9 cellular contexts compared by ENCODE assay signal in genomic region chr10:12720217-12720981, GRCh38.
A peak's percentile ranks its signal among the peaks of the same experiment; 100 is the strongest.
DNase-seq lines count a peak whose midpoint lies in the region; ATAC-seq lines count a peak whose summit lies in the region.
"Had no signal": no experiment of that assay in that cellular context is flagged by ENCODE, and none has a peak within 500 bp of the region (broad histone marks: within the 10 kb centered on the region; RNA-seq: fewer than 3 reads in every experiment).

No MANE protein-coding gene starts in this region.

- H3K4me1 Mint-ChIP-seq in activated T-cell treated with anti-CD3 and anti-CD28 coated beads, Interleukin-2, amount 50 U/mL, for 72 hours (ENCODE audit: low read depth) = peaks cover 51% of the 10 kb centered on the region
- H3K4me1 Mint-ChIP-seq in stimulated activated naive B cell treated with anti-CD40 and anti-IgM and Interleukin-4, amounts not matched to agents 10 μg/mL and 1 μg/mL and 100 μg/mL, for 72 hours = peaks cover 4 to 11% of the 10 kb centered on the region in 2 donors

- no peaks in the 10 kb centered on the region for H3K27me3 Mint-ChIP-seq in activated T-cell treated with anti-CD3 and anti-CD28 coated beads, Interleukin-2, amount 50 U/mL, for 72 hours (ENCODE audit: low read depth)
- no peaks in the 10 kb centered on the region for H3K27me3 Mint-ChIP-seq in stimulated activated naive B cell treated with anti-CD40 and anti-IgM and Interleukin-4, amounts not matched to agents 10 μg/mL and 1 μg/mL and 100 μg/mL, for 72 hours
- H3K27me3 Mint-ChIP-seq: activated naive CD4-positive, alpha-beta T cell treated with anti-CD3 and anti-CD28 coated beads, Interleukin-2, amount 50 U/mL, for 24 hours had no signal

- H3K9me3 ChIP-seq in right cardiac atrium (ENCODE audit: control insufficient read depth, low read length) = no peaks in the 10 kb centered on the region

- peaks cover 13% of the 10 kb centered on the region for H3K4me1 ChIP-seq in right cardiac atrium (ENCODE audit: control insufficient read depth, insufficient read depth, low read length)

- H3K36me3 Mint-ChIP-seq in activated T-cell treated with anti-CD3 and anti-CD28 coated beads, Interleukin-2, amount 50 U/mL, for 72 hours (ENCODE audit: insufficient read depth in 2 of 2) = peaks cover 2 to 6% of the 10 kb centered on the region in 2 donors
- peaks cover 6 to 9% of the 10 kb centered on the region in 2 donors for H3K36me3 Mint-ChIP-seq in stimulated activated naive B cell treated with anti-CD40 and anti-IgM and Interleukin-4, amounts not matched to agents 10 μg/mL and 1 μg/mL and 100 μg/mL, for 72 hours

- no peak overlapping the region for H3K4me3 ChIP-seq in right cardiac atrium (ENCODE audit: low read length)

- intact Hi-C loops in right cardiac atrium (cut with DNase I) = no loop called here

- DNase-seq in Ammon's horn (ENCODE audit: low spot score) (peak; percentile 48), LoVo (ENCODE audit: low spot score) (peak; percentile 96), right cardiac atrium (peak; percentile 89 to 96 (median 90)), NCI-H1092 (lab: John Stamatoyannopoulos, UW) (no peak)
- DNase-seq in activated T-cell treated with anti-CD3 and anti-CD28 coated beads, Interleukin-2, amount 50 U/mL, for 72 hours = peak; percentile 53 to 66
- DNase-seq in stimulated activated CD4-positive, alpha-beta T cell treated with anti-CD3 and anti-CD28 coated beads, Interleukin-15, amount 100 ng/mL, for 24 hours = peak; percentile 69
- DNase-seq in stimulated activated naive B cell treated with anti-CD40 and anti-IgM and Interleukin-4, amounts not matched to agents 10 μg/mL and 1 μg/mL and 100 μg/mL, for 72 hours = no peak

- peak; percentile 85 to 86 for ATAC-seq in activated T-cell treated with anti-CD3 and anti-CD28 coated beads, Interleukin-2, amount 50 U/mL, for 72 hours (replicated peaks in 1 of 2)
- ATAC-seq in right cardiac atrium (peak; percentile 90 to 91), HG03521 (IDR thresholded peaks at IDR 0.05; ENCODE audit: unreplicated experiment) (no peak)
- ATAC-seq in stimulated activated naive B cell treated with anti-CD40 and anti-IgM and Interleukin-4, amounts not matched to agents 10 μg/mL and 1 μg/mL and 100 μg/mL, for 72 hours (replicated peaks) = no peak

- WGBS in right cardiac atrium = 50% methylated on average over 9 of the region's 9 CpGs

- peak overlapping the region in 1 of 2 donors; percentile 44 for H3K4me3 Mint-ChIP-seq in activated T-cell treated with anti-CD3 and anti-CD28 coated beads, Interleukin-2, amount 50 U/mL, for 72 hours
- H3K4me3 Mint-ChIP-seq in stimulated activated naive B cell treated with anti-CD40 and anti-IgM and Interleukin-4, amounts not matched to agents 10 μg/mL and 1 μg/mL and 100 μg/mL, for 72 hours = no peak overlapping the region
- H3K4me3 Mint-ChIP-seq: activated naive CD4-positive, alpha-beta T cell treated with anti-CD3 and anti-CD28 coated beads, Interleukin-2, amount 50 U/mL, for 24 hours had no signal

- peak overlapping the region; percentile 20 for H3K27ac Mint-ChIP-seq in activated T-cell treated with anti-CD3 and anti-CD28 coated beads, Interleukin-2, amount 50 U/mL, for 72 hours
- H3K27ac Mint-ChIP-seq in stimulated activated naive B cell treated with anti-CD40 and anti-IgM and Interleukin-4, amounts not matched to agents 10 μg/mL and 1 μg/mL and 100 μg/mL, for 72 hours = no peak overlapping the region
- H3K27ac Mint-ChIP-seq: activated naive CD4-positive, alpha-beta T cell treated with anti-CD3 and anti-CD28 coated beads, Interleukin-2, amount 50 U/mL, for 24 hours had no signal

- peaks cover 0 to 1% of the 10 kb centered on the region in 2 donors for H3K9me3 Mint-ChIP-seq in activated T-cell treated with anti-CD3 and anti-CD28 coated beads, Interleukin-2, amount 50 U/mL, for 72 hours
- H3K9me3 Mint-ChIP-seq in stimulated activated naive B cell treated with anti-CD40 and anti-IgM and Interleukin-4, amounts not matched to agents 10 μg/mL and 1 μg/mL and 100 μg/mL, for 72 hours = no peaks in the 10 kb centered on the region
- H3K9me3 Mint-ChIP-seq: activated naive CD4-positive, alpha-beta T cell treated with anti-CD3 and anti-CD28 coated beads, Interleukin-2, amount 50 U/mL, for 24 hours had no signal

- peak overlapping the region; percentile 6 for H3K27ac ChIP-seq in right cardiac atrium (ENCODE audit: low read length)

- no peaks in the 10 kb centered on the region for H3K27me3 ChIP-seq in right cardiac atrium (ENCODE audit: control insufficient read depth, insufficient read depth)

Comparison
In these comparisons a context has a peak if more than half of its experiments do, and no peak if none do; other contexts are left out.
1. DNase-seq: peak in Ammon's horn (single experiment), LoVo (single experiment), activated T-cell treated with anti-CD3 and anti-CD28 coated beads, Interleukin-2, amount 50 U/mL, for 72 hours (2 of 2), right cardiac atrium (3 of 3) and stimulated activated CD4-positive, alpha-beta T cell treated with anti-CD3 and anti-CD28 coated beads, Interleukin-15, amount 100 ng/mL, for 24 hours (single experiment); none in stimulated activated naive B cell treated with anti-CD40 and anti-IgM and Interleukin-4, amounts not matched to agents 10 μg/mL and 1 μg/mL and 100 μg/mL, for 72 hours (single experiment) and NCI-H1092 (single experiment).
2. ATAC-seq: peak in activated T-cell treated with anti-CD3 and anti-CD28 coated beads, Interleukin-2, amount 50 U/mL, for 72 hours (2 of 2) and right cardiac atrium (2 of 2); none in HG03521 (single experiment) and stimulated activated naive B cell treated with anti-CD40 and anti-IgM and Interleukin-4, amounts not matched to agents 10 μg/mL and 1 μg/mL and 100 μg/mL, for 72 hours (0 of 2).